ENCODE assay signal across 16 cellular contexts in the genomic region with DNA sequence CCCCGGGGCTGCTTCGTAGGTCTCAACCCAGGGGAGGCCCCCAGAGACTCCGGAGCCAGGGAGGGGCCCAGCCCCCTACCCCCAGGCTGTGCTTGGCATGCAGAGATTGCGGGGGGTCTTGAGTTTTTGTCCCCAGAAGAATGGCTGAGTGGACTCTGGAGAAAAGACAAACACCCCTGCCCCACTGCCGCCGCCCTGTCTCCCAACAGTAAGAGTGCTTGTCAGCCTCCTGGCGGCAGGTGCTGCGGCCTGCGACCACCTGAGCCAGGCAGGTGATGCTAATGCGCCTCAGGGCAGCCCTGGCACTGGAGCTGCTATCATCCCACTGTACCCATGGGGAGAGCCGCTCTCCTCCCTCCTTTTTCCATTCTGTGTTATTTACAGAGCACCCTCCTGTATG. TPM values are rescaled to one million over a fixed set of nuclear protein-coding genes. Genes with fewer than 3 reads are reported as not detected.
DNase-seq lines count a peak whose midpoint lies in the region; ATAC-seq and TF ChIP-seq lines count a peak whose summit lies in the region.
"Had no signal": no experiment of that assay in that cellular context is flagged by ENCODE, and none has a peak within 500 bp of the region (broad histone marks: within the 10 kb centered on the region; RNA-seq: fewer than 3 reads in every experiment).

No MANE protein-coding gene starts in this region.

- H3K4me2 ChIP-seq in OCI-LY3 (ENCODE audit: low read length) (peak overlapping the region; percentile 100; the same call in 1 of the 2 replicates), mesenchymal stem cell (ENCODE audit: low read length, poor library complexity, severe bottlenecking) (no peak overlapping the region)

- H3K4ac ChIP-seq in mesenchymal stem cell (ENCODE audit: low read depth in 1 of 2, low read length in 2 of 2): no peak overlapping the region

- H3K36me3 ChIP-seq in CD8-positive, alpha-beta memory T cell (ENCODE audit: insufficient read depth, low read length): no peaks in the 10 kb centered on the region
- H3K36me3 ChIP-seq in OCI-LY3 (replicated peaks; ENCODE audit: low read depth, low read length) (peaks cover 7% of the 10 kb centered on the region), mesenchymal stem cell (ENCODE audit: control insufficient read depth in 1 of 2, insufficient read depth in 2 of 2, low read depth in 1 of 2, low read length in 2 of 2) (peaks cover 16 to 24% of the 10 kb centered on the region in 2 experiments)
- H3K36me3 ChIP-seq: MG63 had no signal

- no peak overlapping the region for H3K27ac Mint-ChIP-seq in CD14-positive monocyte
- H3K27ac Mint-ChIP-seq in CD8-positive, alpha-beta memory T cell: peak overlapping the region; percentile 46 to 96 (median 92)
- H3K27ac Mint-ChIP-seq: nephron progenitor cell had no signal

- H3K4me1 ChIP-seq in CD8-positive, alpha-beta memory T cell (ENCODE audit: insufficient read depth, low read length): peaks cover 50% of the 10 kb centered on the region
- peaks cover 44% of the 10 kb centered on the region for H3K4me1 ChIP-seq in OCI-LY3 (ENCODE audit: low read length)
- peaks cover 26% of the 10 kb centered on the region for H3K4me1 ChIP-seq in mesenchymal stem cell (ENCODE audit: control insufficient read depth, insufficient read depth, low read depth, low read length)

- no peak overlapping the region for H2BK120ac ChIP-seq in mesenchymal stem cell (ENCODE audit: low read depth, low read length)

- no peak for ATAC-seq in left lobe of liver

- no peak overlapping the region for H2BK12ac ChIP-seq in mesenchymal stem cell (ENCODE audit: low read length in 2 of 2)

- H3K18ac ChIP-seq in mesenchymal stem cell (ENCODE audit: low read depth in 1 of 2, low read length in 2 of 2): no peak overlapping the region

- H2AFZ ChIP-seq in OCI-LY3 (ENCODE audit: low read depth, low read length): no peak overlapping the region
- H2AFZ ChIP-seq in mesenchymal stem cell (ENCODE audit: low read depth, low read length): no peak overlapping the region

- intact Hi-C loops in CD14-positive monocyte (cut with micrococcal nuclease): loop anchor here in 1 of 2 donors (10.0 kb wide), 1 partner anchor 49 kb away; the partner anchor contains the start of gene SNAI3

- no peaks in the 10 kb centered on the region for H3K27me3 ChIP-seq in CD8-positive, alpha-beta memory T cell (ENCODE audit: insufficient read depth, low read length, poor library complexity, severe bottlenecking)
- H3K27me3 ChIP-seq in OCI-LY3 (ENCODE audit: low read depth, low read length) (peaks cover 58% of the 10 kb centered on the region), mesenchymal stem cell (ENCODE audit: control insufficient read depth in 1 of 2, insufficient read depth in 1 of 2, low read length in 2 of 2) (peaks cover 25 to 51% of the 10 kb centered on the region in 2 experiments)
- H3K27me3 ChIP-seq: MG63 had no signal

- H2BK15ac ChIP-seq in mesenchymal stem cell (ENCODE audit: low read depth, poor library complexity, severe bottlenecking): peak overlapping the region; percentile 9

- WGBS in mesenchymal stem cell: 98% methylated on average over 11 of the region's 11 CpGs

- H3K4me3 Mint-ChIP-seq in CD14-positive monocyte: peak overlapping the region; percentile 65 to 73
- peak overlapping the region; percentile 65 to 90 (median 78) for H3K4me3 Mint-ChIP-seq in CD8-positive, alpha-beta memory T cell

- H3K27ac ChIP-seq in CD8-positive, alpha-beta memory T cell (ENCODE audit: low read depth, low read length): no peak overlapping the region
- H3K27ac ChIP-seq in OCI-LY3 (ENCODE audit: low read length) (no peak overlapping the region), mesenchymal stem cell (ENCODE audit: low read length, poor library complexity, severe bottlenecking) (no peak overlapping the region)

- H4K91ac ChIP-seq in mesenchymal stem cell (ENCODE audit: low read length): no peak overlapping the region

- peaks cover 0 to 10% (median 7%) of the 10 kb centered on the region in 7 donors for H3K9me3 Mint-ChIP-seq in CD14-positive monocyte
- peaks cover 0 to 6% (median 3%) of the 10 kb centered on the region in 5 donors for H3K9me3 Mint-ChIP-seq in CD8-positive, alpha-beta memory T cell
- H3K9me3 Mint-ChIP-seq: nephron progenitor cell had no signal

- H2AK5ac ChIP-seq in mesenchymal stem cell (ENCODE audit: low read length, severe bottlenecking): no peak overlapping the region

- H3K9ac ChIP-seq in OCI-LY3 (ENCODE audit: low read length): no peak overlapping the region
- H3K9ac ChIP-seq in mesenchymal stem cell (ENCODE audit: low read length): no peak overlapping the region

- CTCF ChIA-PET in CD8-positive, alpha-beta memory T cell (lab: Charles Lee): no interaction called here

- peaks cover 44 to 70% (median 52%) of the 10 kb centered on the region in 3 donors for H3K27me3 Mint-ChIP-seq in CD14-positive monocyte (ENCODE audit: low read depth in 3 of 3)
- peaks cover 0 to 7% of the 10 kb centered on the region in 2 donors for H3K27me3 Mint-ChIP-seq in CD8-positive, alpha-beta memory T cell

- TF ChIP-seq CTCF in CD14-positive monocyte (IDR thresholded peaks at IDR 0.05) (no peak), OCI-LY3 (IDR thresholded peaks at IDR 0.05; ENCODE audit: low read depth, low read length) (no peak), GM20000 (IDR thresholded peaks at IDR 0.05; ENCODE audit: extremely low read depth, missing control alignments) (no peak)

- H4K8ac ChIP-seq in mesenchymal stem cell (ENCODE audit: low read length): no peak overlapping the region

- peaks cover 10% of the 10 kb centered on the region for H4K20me1 ChIP-seq in OCI-LY3 (ENCODE audit: insufficient read depth, low read length)

- no peak for DNase-seq in CD14-positive monocyte (ENCODE audit: low spot score)
- DNase-seq in CD8-positive, alpha-beta memory T cell: no peak
- no peak for DNase-seq in mesenchymal stem cell
- DNase-seq in NCI-H1092 (lab: John Stamatoyannopoulos, UW): no peak
- DNase-seq in left lobe of liver (ENCODE audit: low spot score): no peak
- DNase-seq in GM20000 (ENCODE audit: low spot score): no peak
- DNase-seq: activated CD4-positive, CD25-positive, alpha-beta regulatory T cell treated with anti-CD3 and anti-CD28 coated beads, Interleukin-2, amount 50 U/mL, for 72 hours; HCEC 1CT; MG63; NCI-H2029 treated with DMSO at 0.1 percent for 48 hours; NCI-H82; nephron progenitor cell had no signal

- peaks cover 2% of the 10 kb centered on the region for H3K79me1 ChIP-seq in mesenchymal stem cell (replicated peaks; ENCODE audit: low read length, poor library complexity, severe bottlenecking)

- H2BK5ac ChIP-seq in mesenchymal stem cell (ENCODE audit: low read depth, low read length, poor library complexity, severe bottlenecking): no peak overlapping the region

- H3K9me3 ChIP-seq in CD8-positive, alpha-beta memory T cell (ENCODE audit: low read length): no peaks in the 10 kb centered on the region
- H3K9me3 ChIP-seq in OCI-LY3 (ENCODE audit: insufficient read depth, low read length): no peaks in the 10 kb centered on the region
- H3K9me3 ChIP-seq in mesenchymal stem cell (ENCODE audit: control insufficient read depth, low read length): no peaks in the 10 kb centered on the region
- H3K9me3 ChIP-seq: MG63 had no signal

- H3K4me3 ChIP-seq in CD8-positive, alpha-beta memory T cell (ENCODE audit: low read length): no peak overlapping the region
- H3K4me3 ChIP-seq in OCI-LY3 (ENCODE audit: low read length) (peak overlapping the region; percentile 96; the same call in 1 of the 2 replicates), mesenchymal stem cell (ENCODE audit: insufficient read depth in 1 of 2, low read depth in 1 of 2, low read length in 2 of 2) (no peak overlapping the region)
- H3K4me3 ChIP-seq: MG63 had no signal

- peaks cover 18 to 28% of the 10 kb centered on the region in 2 donors for H3K36me3 Mint-ChIP-seq in CD14-positive monocyte
- peaks cover 0 to 25% (median 3%) of the 10 kb centered on the region in 3 donors for H3K36me3 Mint-ChIP-seq in CD8-positive, alpha-beta memory T cell

- no peak overlapping the region for H3K23ac ChIP-seq in mesenchymal stem cell (ENCODE audit: low read length in 2 of 2)

- POLR2A ChIA-PET in CD8-positive, alpha-beta memory T cell (lab: Charles Lee): interaction anchor here (0.5 to 2.6 kb wide), 3 partner anchors 10 to 66 kb away, joined by 5 to 29 read pairs (median 6); partner anchors contain the start of gene ZC3H18

- H3K79me2 ChIP-seq in OCI-LY3 (ENCODE audit: low read length): no peaks in the 10 kb centered on the region

- no peak overlapping the region for H3K14ac ChIP-seq in mesenchymal stem cell (ENCODE audit: low read length in 2 of 2)

- peaks cover 26% of the 10 kb centered on the region for H3K4me1 Mint-ChIP-seq in CD14-positive monocyte
- H3K4me1 Mint-ChIP-seq in CD8-positive, alpha-beta memory T cell: peaks cover 36 to 60% (median 41%) of the 10 kb centered on the region in 3 donors

RNA-seq across cellular contexts. Expression of gene IL17C, which starts 2.7 kb away (rescaled TPM):
- polyA plus RNA-seq in CD14-positive monocyte: not detected
- total RNA-seq in CD8-positive, alpha-beta memory T cell: under 1 TPM in 1 of 2 experiments, not detected in 1; 0.22 TPM
- polyA plus RNA-seq in CD8-positive, alpha-beta memory T cell: not detected
- polyA plus RNA-seq in mesenchymal stem cell (2013, experiment 1 of 2): 0.12 TPM
- polyA plus RNA-seq in mesenchymal stem cell (2013, experiment 2 of 2): 0.11 TPM
- total RNA-seq in left lobe of liver: not detected
- total RNA-seq: liver, temporal lobe had no signal
- polyA plus RNA-seq: BJ, liver had no signal

RNA-seq across cellular contexts. Expression of gene CYBA, which starts 15.2 kb away (rescaled TPM):
- polyA plus RNA-seq in CD14-positive monocyte: 1,000 to 10,000 TPM; 2,092 to 2,376 TPM
- 100 to 1,000 TPM; 208 to 237 TPM for total RNA-seq in CD8-positive, alpha-beta memory T cell
- 1,129 TPM for polyA plus RNA-seq in CD8-positive, alpha-beta memory T cell
- polyA plus RNA-seq in mesenchymal stem cell (2013, experiment 1 of 2): 319 TPM
- 325 TPM for polyA plus RNA-seq in mesenchymal stem cell (2013, experiment 2 of 2)
- total RNA-seq in left lobe of liver: 32.5 TPM

RNA-seq across cellular contexts. Expression of gene MVD, which starts 27.2 kb away (rescaled TPM):
- polyA plus RNA-seq in CD14-positive monocyte: 10 to 100 TPM in 1 of 2 donors, 1 to 10 TPM in 1; 9.0 to 12.2 TPM
- 10 to 100 TPM; 58.0 to 59.7 TPM for total RNA-seq in CD8-positive, alpha-beta memory T cell
- 25.6 TPM for polyA plus RNA-seq in CD8-positive, alpha-beta memory T cell
- 120 TPM for polyA plus RNA-seq in mesenchymal stem cell (2013, experiment 1 of 2)
- 109 TPM for polyA plus RNA-seq in mesenchymal stem cell (2013, experiment 2 of 2)
- total RNA-seq in left lobe of liver: 16.2 TPM

RNA-seq across cellular contexts. Expression of gene SNAI3, which starts 50.6 kb away (rescaled TPM):
- 1 to 10 TPM; 4.2 to 5.3 TPM for polyA plus RNA-seq in CD14-positive monocyte
- 1 to 10 TPM; 2.2 to 2.8 TPM for total RNA-seq in CD8-positive, alpha-beta memory T cell
- polyA plus RNA-seq in CD8-positive, alpha-beta memory T cell: 13.5 TPM
- polyA plus RNA-seq in mesenchymal stem cell (2013, experiment 1 of 2): 0.06 TPM
- polyA plus RNA-seq in mesenchymal stem cell (2013, experiment 2 of 2): 0.10 TPM
- 0.43 TPM for total RNA-seq in left lobe of liver
- polyA plus RNA-seq: BJ had no signal

Comparison
In these comparisons a context has a peak if more than half of its experiments do, and no peak if none do; other contexts are left out.
1. H3K27ac Mint-ChIP-seq: peak in CD8-positive, alpha-beta memory T cell (8 of 8); none in CD14-positive monocyte (0 of 7).